In the genomic region with DNA sequence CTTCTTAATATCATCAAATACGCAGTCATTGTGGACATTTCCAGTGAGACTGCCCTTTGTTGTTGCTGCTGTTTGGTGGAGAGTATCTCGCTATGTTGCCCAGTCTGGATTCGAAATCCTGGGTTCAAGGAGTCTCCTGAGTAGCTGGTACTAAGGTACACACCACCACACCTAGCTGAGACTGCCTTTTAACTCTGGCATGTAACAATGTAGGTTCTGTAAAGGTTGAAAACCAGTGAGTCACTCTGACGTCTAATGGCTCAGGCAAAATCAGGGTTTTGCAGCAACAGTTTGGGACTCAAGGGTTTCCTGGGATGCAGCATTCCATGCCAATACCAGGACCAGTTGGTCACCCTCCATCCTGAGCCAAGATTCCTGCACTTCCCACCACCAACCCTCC, we compare ENCODE assay signal across 19 cellular contexts. TPM values are rescaled to one million over a fixed set of nuclear protein-coding genes. Genes with fewer than 3 reads are reported as not detected.
"Had no signal": no experiment of that assay in that cellular context is flagged by ENCODE, and none has a peak within 500 bp of the region (broad histone marks: within the 10 kb centered on the region; RNA-seq: fewer than 3 reads in every experiment).

No MANE protein-coding gene starts in this region.

- H3K36me3 ChIP-seq: heart left ventricle had no signal

- H3K4me1 Mint-ChIP-seq: nephron had no signal

- H3K4me1 ChIP-seq: heart left ventricle, left lung, psoas muscle had no signal

- DNase-seq: activated CD4-positive, alpha-beta T cell treated with anti-CD3 and anti-CD28 coated beads, Interleukin-2, amount 10 ng/mL, durations not matched to agents 7 days and 5 days; activated CD4-positive, CD25-positive, alpha-beta regulatory T cell; activated CD8-positive, alpha-beta memory T cell treated with anti-CD3 and anti-CD28 coated beads for 24 hours; activated naive CD4-positive, alpha-beta T cell treated with anti-CD3 and anti-CD28 coated beads for 36 hours; caudate nucleus; effector CD8-positive, alpha-beta T cell; foreskin melanocyte; heart left ventricle; left lung; mesenchymal stem cell; psoas muscle; stimulated activated CD4-positive, alpha-beta T cell treated with anti-CD3 and anti-CD28 coated beads, Interleukin-2, amount 100 ng/mL, for 24 hours; T-helper 2 cell had no signal

- H3K27ac Mint-ChIP-seq: activated CD4-positive, alpha-beta T cell treated with anti-CD3 and anti-CD28 coated beads, Interleukin-2, amount 10 ng/mL, durations not matched to agents 7 days and 5 days; activated naive CD4-positive, alpha-beta T cell treated with anti-CD3 and anti-CD28 coated beads for 36 hours; nephron; stimulated activated naive CD8-positive, alpha-beta T cell treated with anti-CD3 and anti-CD28 coated beads, Interleukin-15, Interleukin-2, amounts not matched to agents 100 ng/mL and 50 ng/mL, for 24 hours had no signal

- H3K4me3 ChIP-seq: coronary artery, heart left ventricle, left lung, psoas muscle had no signal

- H3K9me3 Mint-ChIP-seq: activated CD4-positive, alpha-beta T cell treated with anti-CD3 and anti-CD28 coated beads, Interleukin-2, amount 10 ng/mL, durations not matched to agents 7 days and 5 days; stimulated activated naive CD8-positive, alpha-beta T cell treated with anti-CD3 and anti-CD28 coated beads, Interleukin-15, Interleukin-2, amounts not matched to agents 100 ng/mL and 50 ng/mL, for 24 hours had no signal

- FAIRE-seq: TTC549 had no signal

- H3K4me3 Mint-ChIP-seq: activated CD4-positive, alpha-beta T cell treated with anti-CD3 and anti-CD28 coated beads, Interleukin-2, amount 10 ng/mL, durations not matched to agents 7 days and 5 days; activated naive CD4-positive, alpha-beta T cell treated with anti-CD3 and anti-CD28 coated beads for 36 hours; nephron; stimulated activated naive CD8-positive, alpha-beta T cell treated with anti-CD3 and anti-CD28 coated beads, Interleukin-15, Interleukin-2, amounts not matched to agents 100 ng/mL and 50 ng/mL, for 24 hours had no signal

- ATAC-seq: heart left ventricle, left lung, psoas muscle, sciatic nerve had no signal

- H3K27ac ChIP-seq: coronary artery, heart left ventricle, left lung, psoas muscle had no signal

- H3K9me3 ChIP-seq: left lung, psoas muscle had no signal

RNA-seq across cellular contexts. Expression of a gene that starts 52.2 kb away (rescaled TPM):
- total RNA-seq: activated CD4-positive, alpha-beta T cell treated with anti-CD3 and anti-CD28 coated beads, Interleukin-2, amount 10 ng/mL, durations not matched to agents 7 days and 5 days; activated naive CD4-positive, alpha-beta T cell treated with anti-CD3 and anti-CD28 coated beads for 36 hours; epithelial cell of proximal tubule had no signal
